Comparison of ENCODE assay signal across 1 cellular context in the genomic region with DNA sequence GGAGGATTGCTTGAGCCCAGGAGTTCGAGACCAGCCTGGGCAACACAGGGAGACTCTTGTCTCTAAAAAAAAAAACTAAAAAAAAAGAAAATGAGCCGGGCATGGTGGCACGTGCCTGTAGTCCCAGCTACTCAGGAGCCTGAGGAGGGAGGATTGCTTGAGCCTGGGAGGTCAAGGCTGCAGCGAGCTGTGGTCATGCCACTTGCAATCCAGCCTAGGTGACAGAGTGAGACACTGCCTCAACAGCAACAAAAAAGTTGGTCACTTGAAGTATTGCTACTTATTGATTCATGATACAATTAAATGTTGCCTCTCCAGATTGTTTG.
TF ChIP-seq lines count a peak whose summit lies in the region.

No MANE protein-coding gene starts in this region.

TF ChIP-seq in GM23338, 12 proteins besides CTCF, POLR2A, EP300 and RAD21 (continued from another document):
- TF ChIP-seq ZNF462 (CRISPR knock-in tag; IDR thresholded peaks at IDR 0.05) (no peak), CREB1 (CRISPR knock-in tag; IDR thresholded peaks at IDR 0.05; ENCODE audit: low read depth) (no peak), ZNF114 (CRISPR knock-in tag; IDR thresholded peaks at IDR 0.05) (no peak), REST (IDR thresholded peaks at IDR 0.05; ENCODE audit: unreplicated experiment) (no peak), JUNB (IDR thresholded peaks at IDR 0.05; ENCODE audit: unreplicated experiment) (no peak), EZH2 (IDR thresholded peaks at IDR 0.05; ENCODE audit: low read depth, unreplicated experiment) (no peak), EZH2phosphoT487 (IDR thresholded peaks at IDR 0.05; ENCODE audit: unreplicated experiment) (no peak), ZNF331 (CRISPR knock-in tag; IDR thresholded peaks at IDR 0.05; ENCODE audit: low read depth) (no peak), STAT1 (IDR thresholded peaks at IDR 0.05; ENCODE audit: unreplicated experiment) (no peak), POLR2AphosphoS5 (IDR thresholded peaks at IDR 0.05; ENCODE audit: low read depth) (no peak)
- TF ChIP-seq, protein P1, sequence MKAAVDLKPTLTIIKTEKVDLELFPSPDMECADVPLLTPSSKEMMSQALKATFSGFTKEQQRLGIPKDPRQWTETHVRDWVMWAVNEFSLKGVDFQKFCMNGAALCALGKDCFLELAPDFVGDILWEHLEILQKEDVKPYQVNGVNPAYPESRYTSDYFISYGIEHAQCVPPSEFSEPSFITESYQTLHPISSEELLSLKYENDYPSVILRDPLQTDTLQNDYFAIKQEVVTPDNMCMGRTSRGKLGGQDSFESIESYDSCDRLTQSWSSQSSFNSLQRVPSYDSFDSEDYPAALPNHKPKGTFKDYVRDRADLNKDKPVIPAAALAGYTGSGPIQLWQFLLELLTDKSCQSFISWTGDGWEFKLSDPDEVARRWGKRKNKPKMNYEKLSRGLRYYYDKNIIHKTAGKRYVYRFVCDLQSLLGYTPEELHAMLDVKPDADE (IDR thresholded peaks at IDR 0.05), result no peak
TF ChIP-seq in GM23338: peak in this region for 0.
